Comparison of ENCODE assay signal across 1 cellular context in the genomic region with DNA sequence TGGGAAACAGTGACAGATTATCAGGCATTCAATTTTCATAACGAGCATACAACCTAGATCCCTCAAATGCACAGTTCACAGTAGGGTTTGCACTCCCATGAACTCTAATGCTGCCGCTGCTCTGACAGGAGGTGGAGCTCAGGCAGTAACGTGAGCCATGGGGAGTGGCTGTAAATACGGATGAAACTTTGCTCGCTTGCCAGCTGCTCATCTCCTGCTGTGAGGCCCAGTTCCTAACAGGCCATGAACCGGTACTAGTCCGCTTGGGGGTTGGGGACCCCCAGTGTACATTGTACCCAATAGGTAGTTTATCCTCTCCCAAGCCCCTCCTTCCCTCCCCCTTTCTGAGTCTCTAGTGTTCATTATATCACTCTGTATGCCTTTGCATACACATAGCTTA.
TF ChIP-seq lines count a peak whose summit lies in the region.

No MANE protein-coding gene starts in this region.

TF ChIP-seq in HepG2, 621 proteins besides CTCF, POLR2A, EP300 and RAD21 (continued from another document and continues in another):
- TF ChIP-seq SRSF1 (optimal IDR thresholded peaks at IDR 0.05; ENCODE audit: low read depth, low read length) (no peak), DNMT1 (CRISPR knock-in tag; IDR thresholded peaks at IDR 0.05) (no peak), RARA (CRISPR knock-in tag; IDR thresholded peaks at IDR 0.05) (peak; percentile 18; the same call in 1 of the 2 replicates), ZNF615 (CRISPR knock-in tag; IDR thresholded peaks at IDR 0.05; ENCODE audit: borderline replicate concordance) (0 out of 2 replicates have a peak, but pooled peaks have one; percentile 22), SP5 (CRISPR knock-in tag; IDR thresholded peaks at IDR 0.05; ENCODE audit: borderline replicate concordance, low read depth) (peak; percentile 48; the same call in 1 of the 2 replicates), ZNF484 (CRISPR knock-in tag; IDR thresholded peaks at IDR 0.05; ENCODE audit: borderline replicate concordance, low read depth) (no peak), ZNF850 (CRISPR knock-in tag; conservative IDR thresholded peaks at IDR 0.05) (no peak), TARDBP (CRISPR knock-in tag; IDR thresholded peaks at IDR 0.05) (no peak), ZNF260 (CRISPR knock-in tag; IDR thresholded peaks at IDR 0.05; ENCODE audit: borderline replicate concordance, low read depth) (no peak), PHB2 (IDR thresholded peaks at IDR 0.05; ENCODE audit: partially characterized antibody) (no peak), FOXA1 (IDR thresholded peaks at IDR 0.05) (no peak), FOXA1 (CRISPR knock-in tag; IDR thresholded peaks at IDR 0.05) (0 out of 2 replicates have a peak, but pooled peaks have one; percentile 35), SIX1 (CRISPR knock-in tag; IDR thresholded peaks at IDR 0.05; ENCODE audit: borderline replicate concordance) (no peak), ZNF230 (CRISPR knock-in tag; IDR thresholded peaks at IDR 0.05) (no peak), ZFP36L2 (CRISPR knock-in tag; IDR thresholded peaks at IDR 0.05) (no peak), ATF7 (IDR thresholded peaks at IDR 0.05) (no peak), ATF7 (CRISPR knock-in tag; IDR thresholded peaks at IDR 0.05) (no peak), ZNF510 (CRISPR knock-in tag; IDR thresholded peaks at IDR 0.05; ENCODE audit: low read depth) (no peak), MXI1 (IDR thresholded peaks at IDR 0.05; ENCODE audit: borderline replicate concordance, low read depth, low read length) (no peak), NFKB2 (CRISPR knock-in tag; IDR thresholded peaks at IDR 0.05; ENCODE audit: borderline replicate concordance) (no peak), ZBTB42 (CRISPR knock-in tag; IDR thresholded peaks at IDR 0.05) (no peak), ZFX (CRISPR knock-in tag; IDR thresholded peaks at IDR 0.05; ENCODE audit: low read depth) (0 out of 2 replicates have a peak, but pooled peaks have one; percentile 34), SPEN (CRISPR knock-in tag; IDR thresholded peaks at IDR 0.05; ENCODE audit: low read depth) (no peak), ZNF34 (CRISPR knock-in tag; IDR thresholded peaks at IDR 0.05; ENCODE audit: borderline replicate concordance) (no peak), SMARCE1 (IDR thresholded peaks at IDR 0.05; ENCODE audit: borderline replicate concordance) (no peak), ZFP41 (CRISPR knock-in tag; IDR thresholded peaks at IDR 0.05; ENCODE audit: borderline replicate concordance) (no peak), MAFK (conservative IDR thresholded peaks at IDR 0.05 in 1 of 2, IDR thresholded peaks at IDR 0.05 in 1 of 2; ENCODE audit: low read length in 2 of 2) (no peak)
- TF ChIP-seq, protein P1, sequence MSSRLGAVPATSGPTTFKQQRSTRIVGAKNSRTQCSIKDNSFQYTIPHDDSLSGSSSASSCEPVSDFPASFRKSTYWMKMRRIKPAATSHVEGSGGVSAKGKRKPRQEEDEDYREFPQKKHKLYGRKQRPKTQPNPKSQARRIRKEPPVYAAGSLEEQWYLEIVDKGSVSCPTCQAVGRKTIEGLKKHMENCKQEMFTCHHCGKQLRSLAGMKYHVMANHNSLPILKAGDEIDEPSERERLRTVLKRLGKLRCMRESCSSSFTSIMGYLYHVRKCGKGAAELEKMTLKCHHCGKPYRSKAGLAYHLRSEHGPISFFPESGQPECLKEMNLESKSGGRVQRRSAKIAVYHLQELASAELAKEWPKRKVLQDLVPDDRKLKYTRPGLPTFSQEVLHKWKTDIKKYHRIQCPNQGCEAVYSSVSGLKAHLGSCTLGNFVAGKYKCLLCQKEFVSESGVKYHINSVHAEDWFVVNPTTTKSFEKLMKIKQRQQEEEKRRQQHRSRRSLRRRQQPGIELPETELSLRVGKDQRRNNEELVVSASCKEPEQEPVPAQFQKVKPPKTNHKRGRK (CRISPR knock-in tag; IDR thresholded peaks at IDR 0.05) = no peak
- TF ChIP-seq, protein P2, sequence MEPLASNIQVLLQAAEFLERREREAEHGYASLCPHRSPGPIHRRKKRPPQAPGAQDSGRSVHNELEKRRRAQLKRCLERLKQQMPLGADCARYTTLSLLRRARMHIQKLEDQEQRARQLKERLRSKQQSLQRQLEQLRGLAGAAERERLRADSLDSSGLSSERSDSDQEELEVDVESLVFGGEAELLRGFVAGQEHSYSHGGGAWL (CRISPR knock-in tag; IDR thresholded peaks at IDR 0.05) = no peak
- TF ChIP-seq, protein P3, sequence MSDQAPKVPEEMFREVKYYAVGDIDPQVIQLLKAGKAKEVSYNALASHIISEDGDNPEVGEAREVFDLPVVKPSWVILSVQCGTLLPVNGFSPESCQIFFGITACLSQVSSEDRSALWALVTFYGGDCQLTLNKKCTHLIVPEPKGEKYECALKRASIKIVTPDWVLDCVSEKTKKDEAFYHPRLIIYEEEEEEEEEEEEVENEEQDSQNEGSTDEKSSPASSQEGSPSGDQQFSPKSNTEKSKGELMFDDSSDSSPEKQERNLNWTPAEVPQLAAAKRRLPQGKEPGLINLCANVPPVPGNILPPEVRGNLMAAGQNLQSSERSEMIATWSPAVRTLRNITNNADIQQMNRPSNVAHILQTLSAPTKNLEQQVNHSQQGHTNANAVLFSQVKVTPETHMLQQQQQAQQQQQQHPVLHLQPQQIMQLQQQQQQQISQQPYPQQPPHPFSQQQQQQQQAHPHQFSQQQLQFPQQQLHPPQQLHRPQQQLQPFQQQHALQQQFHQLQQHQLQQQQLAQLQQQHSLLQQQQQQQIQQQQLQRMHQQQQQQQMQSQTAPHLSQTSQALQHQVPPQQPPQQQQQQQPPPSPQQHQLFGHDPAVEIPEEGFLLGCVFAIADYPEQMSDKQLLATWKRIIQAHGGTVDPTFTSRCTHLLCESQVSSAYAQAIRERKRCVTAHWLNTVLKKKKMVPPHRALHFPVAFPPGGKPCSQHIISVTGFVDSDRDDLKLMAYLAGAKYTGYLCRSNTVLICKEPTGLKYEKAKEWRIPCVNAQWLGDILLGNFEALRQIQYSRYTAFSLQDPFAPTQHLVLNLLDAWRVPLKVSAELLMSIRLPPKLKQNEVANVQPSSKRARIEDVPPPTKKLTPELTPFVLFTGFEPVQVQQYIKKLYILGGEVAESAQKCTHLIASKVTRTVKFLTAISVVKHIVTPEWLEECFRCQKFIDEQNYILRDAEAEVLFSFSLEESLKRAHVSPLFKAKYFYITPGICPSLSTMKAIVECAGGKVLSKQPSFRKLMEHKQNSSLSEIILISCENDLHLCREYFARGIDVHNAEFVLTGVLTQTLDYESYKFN (CRISPR knock-in tag; conservative IDR thresholded peaks at IDR 0.05) = peak; percentile 33; the same call in 1 of the 2 replicates
- TF ChIP-seq, protein P4, sequence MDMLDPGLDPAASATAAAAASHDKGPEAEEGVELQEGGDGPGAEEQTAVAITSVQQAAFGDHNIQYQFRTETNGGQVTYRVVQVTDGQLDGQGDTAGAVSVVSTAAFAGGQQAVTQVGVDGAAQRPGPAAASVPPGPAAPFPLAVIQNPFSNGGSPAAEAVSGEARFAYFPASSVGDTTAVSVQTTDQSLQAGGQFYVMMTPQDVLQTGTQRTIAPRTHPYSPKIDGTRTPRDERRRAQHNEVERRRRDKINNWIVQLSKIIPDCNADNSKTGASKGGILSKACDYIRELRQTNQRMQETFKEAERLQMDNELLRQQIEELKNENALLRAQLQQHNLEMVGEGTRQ (IDR thresholded peaks at IDR 0.05; ENCODE audit: low read depth, low read length) = no peak
- TF ChIP-seq, protein P4 (CRISPR knock-in tag; IDR thresholded peaks at IDR 0.05; ENCODE audit: borderline replicate concordance) = no peak
- TF ChIP-seq, protein P5, sequence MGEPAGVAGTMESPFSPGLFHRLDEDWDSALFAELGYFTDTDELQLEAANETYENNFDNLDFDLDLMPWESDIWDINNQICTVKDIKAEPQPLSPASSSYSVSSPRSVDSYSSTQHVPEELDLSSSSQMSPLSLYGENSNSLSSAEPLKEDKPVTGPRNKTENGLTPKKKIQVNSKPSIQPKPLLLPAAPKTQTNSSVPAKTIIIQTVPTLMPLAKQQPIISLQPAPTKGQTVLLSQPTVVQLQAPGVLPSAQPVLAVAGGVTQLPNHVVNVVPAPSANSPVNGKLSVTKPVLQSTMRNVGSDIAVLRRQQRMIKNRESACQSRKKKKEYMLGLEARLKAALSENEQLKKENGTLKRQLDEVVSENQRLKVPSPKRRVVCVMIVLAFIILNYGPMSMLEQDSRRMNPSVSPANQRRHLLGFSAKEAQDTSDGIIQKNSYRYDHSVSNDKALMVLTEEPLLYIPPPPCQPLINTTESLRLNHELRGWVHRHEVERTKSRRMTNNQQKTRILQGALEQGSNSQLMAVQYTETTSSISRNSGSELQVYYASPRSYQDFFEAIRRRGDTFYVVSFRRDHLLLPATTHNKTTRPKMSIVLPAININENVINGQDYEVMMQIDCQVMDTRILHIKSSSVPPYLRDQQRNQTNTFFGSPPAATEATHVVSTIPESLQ (CRISPR knock-in tag; conservative IDR thresholded peaks at IDR 0.05) = no peak
- TF ChIP-seq, protein P6, sequence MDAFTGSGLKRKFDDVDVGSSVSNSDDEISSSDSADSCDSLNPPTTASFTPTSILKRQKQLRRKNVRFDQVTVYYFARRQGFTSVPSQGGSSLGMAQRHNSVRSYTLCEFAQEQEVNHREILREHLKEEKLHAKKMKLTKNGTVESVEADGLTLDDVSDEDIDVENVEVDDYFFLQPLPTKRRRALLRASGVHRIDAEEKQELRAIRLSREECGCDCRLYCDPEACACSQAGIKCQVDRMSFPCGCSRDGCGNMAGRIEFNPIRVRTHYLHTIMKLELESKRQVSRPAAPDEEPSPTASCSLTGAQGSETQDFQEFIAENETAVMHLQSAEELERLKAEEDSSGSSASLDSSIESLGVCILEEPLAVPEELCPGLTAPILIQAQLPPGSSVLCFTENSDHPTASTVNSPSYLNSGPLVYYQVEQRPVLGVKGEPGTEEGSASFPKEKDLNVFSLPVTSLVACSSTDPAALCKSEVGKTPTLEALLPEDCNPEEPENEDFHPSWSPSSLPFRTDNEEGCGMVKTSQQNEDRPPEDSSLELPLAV (CRISPR knock-in tag; conservative IDR thresholded peaks at IDR 0.05; ENCODE audit: low read depth) = no peak
- TF ChIP-seq, protein P7, sequence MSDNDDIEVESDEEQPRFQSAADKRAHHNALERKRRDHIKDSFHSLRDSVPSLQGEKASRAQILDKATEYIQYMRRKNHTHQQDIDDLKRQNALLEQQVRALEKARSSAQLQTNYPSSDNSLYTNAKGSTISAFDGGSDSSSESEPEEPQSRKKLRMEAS (IDR thresholded peaks at IDR 0.05) = 0 out of 2 replicates have a peak, but pooled peaks have one; percentile 14
- TF ChIP-seq, protein P8, sequence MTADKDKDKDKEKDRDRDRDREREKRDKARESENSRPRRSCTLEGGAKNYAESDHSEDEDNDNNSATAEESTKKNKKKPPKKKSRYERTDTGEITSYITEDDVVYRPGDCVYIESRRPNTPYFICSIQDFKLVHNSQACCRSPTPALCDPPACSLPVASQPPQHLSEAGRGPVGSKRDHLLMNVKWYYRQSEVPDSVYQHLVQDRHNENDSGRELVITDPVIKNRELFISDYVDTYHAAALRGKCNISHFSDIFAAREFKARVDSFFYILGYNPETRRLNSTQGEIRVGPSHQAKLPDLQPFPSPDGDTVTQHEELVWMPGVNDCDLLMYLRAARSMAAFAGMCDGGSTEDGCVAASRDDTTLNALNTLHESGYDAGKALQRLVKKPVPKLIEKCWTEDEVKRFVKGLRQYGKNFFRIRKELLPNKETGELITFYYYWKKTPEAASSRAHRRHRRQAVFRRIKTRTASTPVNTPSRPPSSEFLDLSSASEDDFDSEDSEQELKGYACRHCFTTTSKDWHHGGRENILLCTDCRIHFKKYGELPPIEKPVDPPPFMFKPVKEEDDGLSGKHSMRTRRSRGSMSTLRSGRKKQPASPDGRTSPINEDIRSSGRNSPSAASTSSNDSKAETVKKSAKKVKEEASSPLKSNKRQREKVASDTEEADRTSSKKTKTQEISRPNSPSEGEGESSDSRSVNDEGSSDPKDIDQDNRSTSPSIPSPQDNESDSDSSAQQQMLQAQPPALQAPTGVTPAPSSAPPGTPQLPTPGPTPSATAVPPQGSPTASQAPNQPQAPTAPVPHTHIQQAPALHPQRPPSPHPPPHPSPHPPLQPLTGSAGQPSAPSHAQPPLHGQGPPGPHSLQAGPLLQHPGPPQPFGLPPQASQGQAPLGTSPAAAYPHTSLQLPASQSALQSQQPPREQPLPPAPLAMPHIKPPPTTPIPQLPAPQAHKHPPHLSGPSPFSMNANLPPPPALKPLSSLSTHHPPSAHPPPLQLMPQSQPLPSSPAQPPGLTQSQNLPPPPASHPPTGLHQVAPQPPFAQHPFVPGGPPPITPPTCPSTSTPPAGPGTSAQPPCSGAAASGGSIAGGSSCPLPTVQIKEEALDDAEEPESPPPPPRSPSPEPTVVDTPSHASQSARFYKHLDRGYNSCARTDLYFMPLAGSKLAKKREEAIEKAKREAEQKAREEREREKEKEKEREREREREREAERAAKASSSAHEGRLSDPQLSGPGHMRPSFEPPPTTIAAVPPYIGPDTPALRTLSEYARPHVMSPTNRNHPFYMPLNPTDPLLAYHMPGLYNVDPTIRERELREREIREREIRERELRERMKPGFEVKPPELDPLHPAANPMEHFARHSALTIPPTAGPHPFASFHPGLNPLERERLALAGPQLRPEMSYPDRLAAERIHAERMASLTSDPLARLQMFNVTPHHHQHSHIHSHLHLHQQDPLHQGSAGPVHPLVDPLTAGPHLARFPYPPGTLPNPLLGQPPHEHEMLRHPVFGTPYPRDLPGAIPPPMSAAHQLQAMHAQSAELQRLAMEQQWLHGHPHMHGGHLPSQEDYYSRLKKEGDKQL (CRISPR knock-in tag; IDR thresholded peaks at IDR 0.05; ENCODE audit: low read depth) = no peak
- TF ChIP-seq, protein P9, sequence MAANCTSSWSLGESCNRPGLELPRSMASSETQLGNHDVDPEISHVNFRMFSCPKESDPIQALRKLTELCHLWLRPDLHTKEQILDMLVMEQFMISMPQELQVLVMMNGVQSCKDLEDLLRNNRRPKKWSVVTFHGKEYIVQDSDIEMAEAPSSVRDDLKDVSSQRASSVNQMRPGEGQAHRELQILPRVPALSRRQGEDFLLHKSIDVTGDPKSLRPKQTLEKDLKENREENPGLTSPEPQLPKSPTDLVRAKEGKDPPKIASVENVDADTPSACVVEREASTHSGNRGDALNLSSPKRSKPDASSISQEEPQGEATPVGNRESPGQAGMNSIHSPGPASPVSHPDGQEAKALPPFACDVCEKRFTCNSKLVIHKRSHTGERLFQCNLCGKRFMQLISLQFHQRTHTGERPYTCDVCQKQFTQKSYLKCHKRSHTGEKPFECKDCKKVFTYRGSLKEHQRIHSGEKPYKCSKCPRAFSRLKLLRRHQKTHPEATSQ (CRISPR knock-in tag; IDR thresholded peaks at IDR 0.05; ENCODE audit: borderline replicate concordance) = no peak
